ENCODE assay signal across 8 cellular contexts in the genomic region with DNA sequence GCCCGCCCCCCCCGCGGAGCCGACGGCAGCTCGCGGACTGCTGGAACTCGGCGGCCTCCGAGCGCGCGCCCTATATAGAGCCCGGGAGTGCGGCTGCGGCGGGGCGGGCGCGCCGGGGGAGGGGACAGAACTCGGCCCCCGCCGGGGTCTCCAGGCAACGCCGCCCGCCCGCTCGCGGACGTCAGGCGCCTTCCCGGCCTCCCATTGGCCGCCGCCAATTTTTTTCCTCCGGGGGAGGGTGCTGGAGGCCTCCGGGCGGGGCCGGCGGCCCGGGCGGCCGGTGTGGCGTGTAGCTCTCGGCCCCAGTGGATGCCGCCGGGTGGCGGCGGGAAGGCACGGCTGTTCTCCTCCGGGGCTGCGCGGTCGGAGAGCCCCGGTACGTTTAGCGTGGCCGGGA. TPM values are rescaled to one million over a fixed set of nuclear protein-coding genes. Genes with fewer than 3 reads are reported as not detected.
DNase-seq lines count a peak whose midpoint lies in the region; ATAC-seq, FAIRE-seq and TF ChIP-seq lines count a peak whose summit lies in the region.

A gene with protein sequence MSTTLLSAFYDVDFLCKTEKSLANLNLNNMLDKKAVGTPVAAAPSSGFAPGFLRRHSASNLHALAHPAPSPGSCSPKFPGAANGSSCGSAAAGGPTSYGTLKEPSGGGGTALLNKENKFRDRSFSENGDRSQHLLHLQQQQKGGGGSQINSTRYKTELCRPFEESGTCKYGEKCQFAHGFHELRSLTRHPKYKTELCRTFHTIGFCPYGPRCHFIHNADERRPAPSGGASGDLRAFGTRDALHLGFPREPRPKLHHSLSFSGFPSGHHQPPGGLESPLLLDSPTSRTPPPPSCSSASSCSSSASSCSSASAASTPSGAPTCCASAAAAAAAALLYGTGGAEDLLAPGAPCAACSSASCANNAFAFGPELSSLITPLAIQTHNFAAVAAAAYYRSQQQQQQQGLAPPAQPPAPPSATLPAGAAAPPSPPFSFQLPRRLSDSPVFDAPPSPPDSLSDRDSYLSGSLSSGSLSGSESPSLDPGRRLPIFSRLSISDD (minus strand): TSS at position 49 of the 397 bp plus-strand sequence. CDS start 291 bp downstream, outside the sequence.

- no peak within 1 kb of the TSS for H2AFZ ChIP-seq in HepG2 (ENCODE audit: low read length)

- WGBS in HepG2 (ENCODE audit: low lambda C conversion rate), result 1% methylated on average over 42 of the region's 58 CpGs

- peaks cover 39% of the 10 kb centered on the region for H4K20me1 ChIP-seq in HepG2 (ENCODE audit: insufficient read depth, low read length)

- H3K27ac ChIP-seq in C4-2B (peak within 1 kb of the TSS; percentile 96), HepG2 (ENCODE audit: extremely low read length, insufficient read depth, low read length) (peak within 1 kb of the TSS; percentile 95)

- H3K27me3 ChIP-seq in HepG2 (ENCODE audit: control insufficient read depth in 1 of 2, insufficient read depth in 2 of 2, low read length in 2 of 2), result no peaks in the 10 kb centered on the region

- H3K9me3 ChIP-seq in HepG2 (ENCODE audit: low read length), result no peaks in the 10 kb centered on the region

- H3K36me3 ChIP-seq in HepG2 (replicated peaks in 1 of 2; ENCODE audit: control insufficient read depth in 1 of 2, insufficient read depth in 2 of 2, low read length in 2 of 2), result peaks cover 3 to 21% of the 10 kb centered on the region in 2 experiments

- H3K79me2 ChIP-seq in HepG2 (ENCODE audit: insufficient read depth, low read length), result peaks cover 49% of the 10 kb centered on the region

- peak within 1 kb of the TSS; percentile 99 for H3K4me2 ChIP-seq in HepG2 (ENCODE audit: low read depth, low read length)

- DNase-seq in NCI-H748 treated with DMSO at 0.1 percent for 48 hours (lab: John Stamatoyannopoulos, UW) (peak; percentile 75), dedifferentiated amniotic fluid mesenchymal stem cell (ENCODE audit: extremely low spot score) (peak; percentile 92), HepG2 (ENCODE audit: low spot score) (peak; percentile 92)
- peak; percentile 88 to 91 for DNase-seq in activated CD4-positive, alpha-beta T cell treated with anti-CD3 and anti-CD28 coated beads, Interleukin-2, amount 50 U/mL, for 24 hours (ENCODE audit: low read depth in 1 of 2, low spot score in 1 of 2)
- DNase-seq in stimulated activated CD4-positive, alpha-beta T cell treated with anti-CD3 and anti-CD28 coated beads, Interleukin-4, amount 100 ng/mL, for 4 hours, result peak; percentile 94 to 96

- H3K4me1 ChIP-seq in HepG2 (ENCODE audit: insufficient read depth, low read length), result peaks cover 54% of the 10 kb centered on the region

- in situ Hi-C loops in HepG2 (cut with HindIII; ENCODE audit: extremely low pct_ligation_motif_present, low pct_unique_long_range_greater_than_20kb), result loop anchor here (5.0 to 10.0 kb wide), 6 partner anchors 62 to 399 kb away; no protein-coding TSS in a partner anchor

- no peak for FAIRE-seq in HepG2 (lab: Jason Lieb, UNC)

- intact Hi-C loops in HepG2 (cut with micrococcal nuclease; ENCODE audit: unreplicated experiment), result loop anchor here (1.0 to 5.0 kb wide), 3 partner anchors 204 to 316 kb away; no protein-coding TSS in a partner anchor

- peak in 1 of 2 experiments; percentile 15; a peak in 1 of 4 replicates for TF ChIP-seq EP300 in HepG2 (IDR thresholded peaks at IDR 0.05; ENCODE audit: low read depth in 2 of 2, low read length in 2 of 2)
- no peak for TF ChIP-seq EP300 in HepG2 (CRISPR knock-in tag; IDR thresholded peaks at IDR 0.05; ENCODE audit: borderline replicate concordance)

- peak; percentile 36; the same call in 1 of the 2 replicates for TF ChIP-seq RAD21 in HepG2 (CRISPR knock-in tag; IDR thresholded peaks at IDR 0.05)

- TF ChIP-seq CTCF in C4-2B (conservative IDR thresholded peaks at IDR 0.05), result no peak
- TF ChIP-seq CTCF in HepG2 (CRISPR knock-in tag; IDR thresholded peaks at IDR 0.05), result no peak; the same call in 1 of the 2 replicates

- ATAC-seq in GM19395 (IDR thresholded peaks at IDR 0.05; ENCODE audit: unreplicated experiment) (peak; percentile 51), HG03521 (IDR thresholded peaks at IDR 0.05; ENCODE audit: unreplicated experiment) (peak; percentile 50), HepG2 (peak; percentile 63)

- peak within 1 kb of the TSS; percentile 96 for H3K9ac ChIP-seq in HepG2 (ENCODE audit: insufficient read depth, low read depth, low read length)

- POLR2A ChIA-PET in HepG2 (lab: Yijun Ruan, JAX), result interaction anchor here (0.7 to 13.7 kb wide), 79 partner anchors 8 to 434 kb away, joined by 3 to 324 read pairs (median 6); a partner anchor contains a TSS

- peak in 1 of 2 experiments; percentile 98; a peak in 2 of 4 replicates for TF ChIP-seq POLR2A in HepG2 (IDR thresholded peaks at IDR 0.05; ENCODE audit: insufficient read depth in 1 of 2, low read depth in 2 of 2, low read length in 2 of 2)

- H3K4me3 ChIP-seq in HepG2 (replicated peaks in 1 of 3; ENCODE audit: insufficient read depth in 1 of 3, low read depth in 2 of 3, low read length in 3 of 3), result peak within 1 kb of the TSS; percentile 80 to 97 (median 89)

- CTCF ChIA-PET in HepG2 (lab: Yijun Ruan, JAX; ENCODE audit: low intra/inter-chr PET ratio, low total read pairs), result interaction anchor here (2.3 to 4.9 kb wide), 2 partner anchors 95 to 99 kb away, joined by 7 to 34 read pairs; no protein-coding TSS in a partner anchor

- no TSS peak for BruUV-seq in HepG2 (replicated peaks; lab: Mats Ljungman, UMichigan)

TF ChIP-seq in HepG2, 621 proteins besides CTCF, POLR2A, EP300 and RAD21 (continues in another document):
- 0 out of 2 replicates have a peak, but pooled peaks have one; percentile 16 for TF ChIP-seq SNAI1 (CRISPR knock-in tag; IDR thresholded peaks at IDR 0.05; ENCODE audit: borderline replicate concordance)
- peak; percentile 50; the same call in 1 of the 2 replicates for TF ChIP-seq SP2 (CRISPR knock-in tag; IDR thresholded peaks at IDR 0.05)
- peak; percentile 33; the same call in 1 of the 2 replicates for TF ChIP-seq FOSL1 (CRISPR knock-in tag; IDR thresholded peaks at IDR 0.05; ENCODE audit: borderline replicate concordance)
- TF ChIP-seq ZNF496 (CRISPR knock-in tag; IDR thresholded peaks at IDR 0.05; ENCODE audit: insufficient replicate concordance), result no peak
- TF ChIP-seq, protein P1, sequence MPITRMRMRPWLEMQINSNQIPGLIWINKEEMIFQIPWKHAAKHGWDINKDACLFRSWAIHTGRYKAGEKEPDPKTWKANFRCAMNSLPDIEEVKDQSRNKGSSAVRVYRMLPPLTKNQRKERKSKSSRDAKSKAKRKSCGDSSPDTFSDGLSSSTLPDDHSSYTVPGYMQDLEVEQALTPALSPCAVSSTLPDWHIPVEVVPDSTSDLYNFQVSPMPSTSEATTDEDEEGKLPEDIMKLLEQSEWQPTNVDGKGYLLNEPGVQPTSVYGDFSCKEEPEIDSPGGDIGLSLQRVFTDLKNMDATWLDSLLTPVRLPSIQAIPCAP (CRISPR knock-in tag; IDR thresholded peaks at IDR 0.05; ENCODE audit: low read depth), result 0 out of 2 replicates have a peak, but pooled peaks have one; percentile 18
- TF ChIP-seq HDAC1 (CRISPR knock-in tag; IDR thresholded peaks at IDR 0.05), result no peak
- peak; percentile 87; the same call in 1 of the 2 replicates for TF ChIP-seq RBFOX2 (IDR thresholded peaks at IDR 0.05; ENCODE audit: low read depth, low read length)
- peak; percentile 81 for TF ChIP-seq SALL2 (CRISPR knock-in tag; IDR thresholded peaks at IDR 0.05)
- TF ChIP-seq, protein P2, sequence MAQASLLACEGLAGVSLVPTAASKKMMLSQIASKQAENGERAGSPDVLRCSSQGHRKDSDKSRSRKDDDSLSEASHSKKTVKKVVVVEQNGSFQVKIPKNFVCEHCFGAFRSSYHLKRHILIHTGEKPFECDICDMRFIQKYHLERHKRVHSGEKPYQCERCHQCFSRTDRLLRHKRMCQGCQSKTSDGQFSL (CRISPR knock-in tag; IDR thresholded peaks at IDR 0.05), result peak; percentile 68; the same call in 1 of the 2 replicates
- TF ChIP-seq ZNF616 (CRISPR knock-in tag; IDR thresholded peaks at IDR 0.05; ENCODE audit: low read depth), result 0 out of 2 replicates have a peak, but pooled peaks have one; percentile 0
- peak; percentile 9; the same call in 1 of the 2 replicates for TF ChIP-seq HOXA9 (CRISPR knock-in tag; IDR thresholded peaks at IDR 0.05; ENCODE audit: borderline replicate concordance)
- no peak for TF ChIP-seq ZNF207 (IDR thresholded peaks at IDR 0.05; ENCODE audit: borderline replicate concordance)
- TF ChIP-seq NFYB (CRISPR knock-in tag; IDR thresholded peaks at IDR 0.05), result peak; percentile 70
- 0 out of 2 replicates have a peak, but pooled peaks have one; percentile 5 for TF ChIP-seq MEF2D (CRISPR knock-in tag; IDR thresholded peaks at IDR 0.05)
- no peak for TF ChIP-seq ZNF382 (CRISPR knock-in tag; IDR thresholded peaks at IDR 0.05; ENCODE audit: borderline replicate concordance)

RNA-seq across cellular contexts. Expression of the gene that starts here (rescaled TPM):
- total RNA-seq in HepG2 (2016; rRNA removed; fragmentation: Illumina TruSeq; extraction: Trizol), result 21.8 and 32.5 TPM in 2 replicates
- 10.9 and 11.1 TPM in 2 replicates for total RNA-seq in HepG2 (2016; cell fraction: cytosol; rRNA removed; fragmentation: Illumina TruSeq; extraction: Trizol; ENCODE audit: low read depth)
- total RNA-seq in HepG2 (2016; cell fraction: insoluble cytoplasmic fraction; rRNA removed; fragmentation: Illumina TruSeq; extraction: Trizol), result 20.7 and 30.7 TPM in 2 replicates
- total RNA-seq in HepG2 (2016; cell fraction: membrane; rRNA removed; fragmentation: Illumina TruSeq; extraction: Trizol), result 45.2 and 45.6 TPM in 2 replicates
- total RNA-seq in HepG2 (2016; cell fraction: nucleus; rRNA removed; fragmentation: Illumina TruSeq; extraction: Trizol), result 28.9 and 31.5 TPM in 2 replicates
- 11.2 and 12.5 TPM in 2 replicates for polyA plus RNA-seq in HepG2 (2011; rRNA removed)
- 6.8 and 9.1 TPM in 2 replicates for polyA plus RNA-seq in HepG2 (2011; cell fraction: cytosol; rRNA removed)
- 13.5 and 16.7 TPM in 2 replicates for polyA plus RNA-seq in HepG2 (2011; cell fraction: nucleus; rRNA removed)
- 52.4 and 60.8 TPM in 2 replicates for polyA plus RNA-seq in HepG2 (2012)
- polyA plus RNA-seq in HepG2 (2016; cell fraction: cytosol; fragmentation: Illumina TruSeq; extraction: Trizol; ENCODE audit: low read depth), result 10.6 and 12.4 TPM in 2 replicates
- 78.1 and 90.4 TPM in 2 replicates for polyA plus RNA-seq in HepG2 (2016; cell fraction: insoluble cytoplasmic fraction; fragmentation: Illumina TruSeq; extraction: Trizol; ENCODE audit: low read depth)
- polyA plus RNA-seq in HepG2 (2016; cell fraction: membrane; fragmentation: Illumina TruSeq; extraction: Trizol; ENCODE audit: low read depth), result 44.3 and 47.5 TPM in 2 replicates
- polyA plus RNA-seq in HepG2 (2016; cell fraction: nucleus; fragmentation: Illumina TruSeq; extraction: Trizol; ENCODE audit: insufficient read depth, low read depth), result 95.3 and 99.0 TPM in 2 replicates
- 3.9 and 12.4 TPM in 2 replicates for polyA minus RNA-seq in HepG2 (2011; rRNA and poly(A)+ RNA removed; ENCODE audit: low replicate concordance)
- polyA minus RNA-seq in HepG2 (2011; cell fraction: cytosol; rRNA and poly(A)+ RNA removed), result 25.5 and 27.1 TPM in 2 replicates
- 10.1 and 12.1 TPM in 2 replicates for polyA minus RNA-seq in HepG2 (2011; cell fraction: nucleus; rRNA and poly(A)+ RNA removed)

Comparison
In these comparisons a context has a peak if more than half of its experiments do, and no peak if none do; other contexts are left out.
1. Peak in every context shown above with its lines: DNase-seq, ATAC-seq, H3K4me3 ChIP-seq and H3K27ac ChIP-seq.